In genomic region chrX:37776987-37777325, GRCh38 we compare ENCODE assay signal across 12 cellular contexts. TPM values are rescaled to one million over a fixed set of nuclear protein-coding genes. Genes with fewer than 3 reads are reported as not detected.
A peak's percentile ranks its signal among the peaks of the same experiment; 100 is the strongest.
DNase-seq lines count a peak whose midpoint lies in the region; ATAC-seq and TF ChIP-seq lines count a peak whose summit lies in the region.
"Had no signal": no experiment of that assay in that cellular context is flagged by ENCODE, and none has a peak within 500 bp of the region (broad histone marks: within the 10 kb centered on the region; RNA-seq: fewer than 3 reads in every experiment).

No MANE protein-coding gene starts in this region.

- peak; percentile 30 for ATAC-seq in GM21528 (IDR thresholded peaks at IDR 0.05; ENCODE audit: low FRiP score, unreplicated experiment)
- no peak for ATAC-seq in naive thymus-derived CD8-positive, alpha-beta T cell
- ATAC-seq: right cardiac atrium had no signal

- TF ChIP-seq CTCF in Loucy (conservative IDR thresholded peaks at IDR 0.05; ENCODE audit: low read length) (no peak), endothelial cell (IDR thresholded peaks at IDR 0.05; ENCODE audit: unreplicated experiment) (no peak)

- H3K4me1 Mint-ChIP-seq in T-helper 1 cell treated with Interleukin-12 subunit alpha and Interleukin-12 subunit beta and Interleukin-4 antibody, amounts not matched to agents 30 μg/mL and 1 μg/mL, for 36 hours (ENCODE audit: low read depth), result peaks cover 20% of the 10 kb centered on the region
- peaks cover 11 to 30% (median 23%) of the 10 kb centered on the region in 4 donors for H3K4me1 Mint-ChIP-seq in naive thymus-derived CD8-positive, alpha-beta T cell
- peaks cover 3% of the 10 kb centered on the region for H3K4me1 Mint-ChIP-seq in endothelial cell (ENCODE audit: unreplicated experiment)

- H3K36me3 Mint-ChIP-seq in T-helper 1 cell treated with Interleukin-12 subunit alpha and Interleukin-12 subunit beta and Interleukin-4 antibody, amounts not matched to agents 30 μg/mL and 1 μg/mL, for 36 hours (ENCODE audit: low read depth), result no peaks in the 10 kb centered on the region
- no peaks in the 10 kb centered on the region for H3K36me3 Mint-ChIP-seq in naive thymus-derived CD8-positive, alpha-beta T cell
- no peaks in the 10 kb centered on the region for H3K36me3 Mint-ChIP-seq in endothelial cell (ENCODE audit: low read depth, unreplicated experiment)

- H3K27me3 Mint-ChIP-seq in T-helper 1 cell treated with Interleukin-12 subunit alpha and Interleukin-12 subunit beta and Interleukin-4 antibody, amounts not matched to agents 30 μg/mL and 1 μg/mL, for 36 hours (ENCODE audit: low read depth), result no peaks in the 10 kb centered on the region
- no peaks in the 10 kb centered on the region for H3K27me3 Mint-ChIP-seq in naive thymus-derived CD8-positive, alpha-beta T cell
- no peaks in the 10 kb centered on the region for H3K27me3 Mint-ChIP-seq in endothelial cell (ENCODE audit: unreplicated experiment)

- H3K9me3 ChIP-seq in Loucy (ENCODE audit: insufficient read depth, low read depth, low read length), result no peaks in the 10 kb centered on the region
- H3K9me3 ChIP-seq: SJCRH30 had no signal

- H3K9me3 Mint-ChIP-seq in T-helper 1 cell treated with Interleukin-12 subunit alpha and Interleukin-12 subunit beta and Interleukin-4 antibody, amounts not matched to agents 30 μg/mL and 1 μg/mL, for 36 hours, result no peaks in the 10 kb centered on the region
- H3K9me3 Mint-ChIP-seq in naive thymus-derived CD8-positive, alpha-beta T cell, result no peaks in the 10 kb centered on the region
- no peaks in the 10 kb centered on the region for H3K9me3 Mint-ChIP-seq in endothelial cell (ENCODE audit: unreplicated experiment)

- peaks cover 15% of the 10 kb centered on the region for H3K4me1 ChIP-seq in Loucy (ENCODE audit: insufficient read depth, low read length, poor library complexity, severe bottlenecking)
- H3K4me1 ChIP-seq: SJCRH30 had no signal

- H3K4me3 Mint-ChIP-seq in T-helper 1 cell treated with Interleukin-12 subunit alpha and Interleukin-12 subunit beta and Interleukin-4 antibody, amounts not matched to agents 30 μg/mL and 1 μg/mL, for 36 hours, result peak overlapping the region; percentile 6
- H3K4me3 Mint-ChIP-seq in naive thymus-derived CD8-positive, alpha-beta T cell, result peak overlapping the region in 9 of 10 donors; percentile 3 to 62 (median 45)
- H3K4me3 Mint-ChIP-seq in endothelial cell (ENCODE audit: unreplicated experiment), result no peak overlapping the region

- H3K27me3 ChIP-seq in Loucy (ENCODE audit: insufficient read depth, low read length, poor library complexity, severe bottlenecking), result no peaks in the 10 kb centered on the region
- H3K27me3 ChIP-seq: SJCRH30 had no signal

- no peaks in the 10 kb centered on the region for H3F3A ChIP-seq in Loucy (ENCODE audit: low read depth)

- no peaks in the 10 kb centered on the region for H4K20me1 ChIP-seq in Loucy (ENCODE audit: insufficient read depth, low read length, poor library complexity, severe bottlenecking)

- H3K9me2 ChIP-seq in Loucy (replicated peaks; ENCODE audit: low read depth, low read length), result no peaks in the 10 kb centered on the region

- peak overlapping the region; percentile 41 for H3K27ac Mint-ChIP-seq in T-helper 1 cell treated with Interleukin-12 subunit alpha and Interleukin-12 subunit beta and Interleukin-4 antibody, amounts not matched to agents 30 μg/mL and 1 μg/mL, for 36 hours
- H3K27ac Mint-ChIP-seq in naive thymus-derived CD8-positive, alpha-beta T cell, result peak overlapping the region in 9 of 10 donors; percentile 6 to 75 (median 42)
- no peak overlapping the region for H3K27ac Mint-ChIP-seq in endothelial cell (ENCODE audit: unreplicated experiment)

- H3K4me2 ChIP-seq in Loucy (ENCODE audit: low read depth, low read length, poor library complexity, severe bottlenecking), result peak overlapping the region; percentile 46

- DNase-seq in T-helper 1 cell (no peak), endothelial cell (ENCODE audit: low spot score) (no peak), H4 (ENCODE audit: low spot score) (no peak), NCI-H2196 (lab: John Stamatoyannopoulos, UW; ENCODE audit: unreplicated experiment) (no peak)
- no peak for DNase-seq in naive thymus-derived CD8-positive, alpha-beta T cell
- DNase-seq: activated CD4-positive, alpha-beta T cell treated with anti-CD3 and anti-CD28 coated beads, Interleukin-2, amount 50 U/mL, for 1 hour; amniotic stem cell; right cardiac atrium; SJCRH30 had no signal

- no peak overlapping the region for H3K9ac ChIP-seq in Loucy (ENCODE audit: low read depth, low read length, poor library complexity, severe bottlenecking)

- H3K4me3 ChIP-seq in Loucy (ENCODE audit: low read length, poor library complexity, severe bottlenecking), result no peak overlapping the region
- H3K4me3 ChIP-seq: SJCRH30 had no signal

- no peak overlapping the region for H2AFZ ChIP-seq in Loucy (ENCODE audit: low read length)

- H3K79me2 ChIP-seq in Loucy (ENCODE audit: insufficient read depth, low read length), result no peaks in the 10 kb centered on the region

- POLR2A ChIA-PET in naive thymus-derived CD8-positive, alpha-beta T cell (lab: Charles Lee), result interaction anchor here (1.3 kb wide), 1 partner anchor 23 kb away, joined by 3 read pairs; no protein-coding TSS in a partner anchor

- no peaks in the 10 kb centered on the region for H3K36me3 ChIP-seq in Loucy (ENCODE audit: insufficient read depth, low read length)
- H3K36me3 ChIP-seq: SJCRH30 had no signal

RNA-seq across cellular contexts. Expression of gene CYBB, which starts 2.9 kb away (rescaled TPM):
- 1 to 10 TPM; 4.5 to 5.6 TPM for total RNA-seq in naive thymus-derived CD8-positive, alpha-beta T cell
- under 1 TPM; 0.13 to 0.51 (median 0.47) TPM for polyA plus RNA-seq in naive thymus-derived CD8-positive, alpha-beta T cell
- not detected for total RNA-seq in endothelial cell (ENCODE audit: unreplicated experiment)
- total RNA-seq in H4 (2014; rRNA removed; shearing (Covaris generic)), result 0.02 and 0.23 TPM in 2 replicates
- total RNA-seq: SJCRH30 had no signal
